9 cellular contexts compared by ENCODE assay signal in genomic region chr14:99575043-99576023, GRCh38. TPM values are rescaled to one million over a fixed set of nuclear protein-coding genes. Genes with fewer than 3 reads are reported as not detected.
DNase-seq lines count a peak whose midpoint lies in the region; ATAC-seq, FAIRE-seq and TF ChIP-seq lines count a peak whose summit lies in the region.
"Had no signal": no experiment of that assay in that cellular context is flagged by ENCODE, and none has a peak within 500 bp of the region (broad histone marks: within the 10 kb centered on the region; RNA-seq: fewer than 3 reads in every experiment).

No MANE protein-coding gene starts in this region.

- H3K4me3 ChIP-seq in kidney (ENCODE audit: low read length in 2 of 2) = no peak overlapping the region
- no peak overlapping the region for H3K4me3 ChIP-seq in naive thymus-derived CD4-positive, alpha-beta T cell (ENCODE audit: low read length)

- DNase-seq in NCI-H2081 (lab: John Stamatoyannopoulos, UW) (peak; percentile 53 to 76), NCI-H2081 treated with DMSO at 0.1 percent for 48 hours (lab: John Stamatoyannopoulos, UW) (no peak), kidney (peak; percentile 96), type B pancreatic cell (ENCODE audit: extremely low spot score, unreplicated experiment) (no peak), NCI-H526 treated with DMSO at 0.1 percent for 48 hours (lab: John Stamatoyannopoulos, UW) (no peak), mesenteric fat pad (ENCODE audit: low spot score) (no peak)
- DNase-seq in naive thymus-derived CD4-positive, alpha-beta T cell = no peak

- H3K4me1 ChIP-seq in kidney (ENCODE audit: control insufficient read depth in 1 of 2, insufficient read depth in 1 of 2, low read depth in 1 of 2, low read length in 2 of 2) = peaks cover 59 to 83% of the 10 kb centered on the region in 2 donors
- H3K4me1 ChIP-seq in naive thymus-derived CD4-positive, alpha-beta T cell (ENCODE audit: control insufficient read depth in 2 of 2, insufficient read depth in 2 of 2, low read length in 2 of 2) = no peaks in the 10 kb centered on the region

- H3K9ac ChIP-seq in kidney (ENCODE audit: low read length in 2 of 2) = peak overlapping the region in 1 of 2 donors; percentile 60

- H3K9me3 Mint-ChIP-seq in type B pancreatic cell = no peaks in the 10 kb centered on the region
- H3K9me3 Mint-ChIP-seq in naive thymus-derived CD4-positive, alpha-beta T cell = no peaks in the 10 kb centered on the region

- peak; percentile 58 for ATAC-seq in SK-N-SH treated with all-trans-retinoic acid at 6 μM for 48 hours
- ATAC-seq in naive thymus-derived CD4-positive, alpha-beta T cell = no peak

- TF ChIP-seq CTCF in kidney (IDR thresholded peaks at IDR 0.05; ENCODE audit: borderline replicate concordance, extremely low read depth, insufficient read depth) = no peak
- TF ChIP-seq CTCF in type B pancreatic cell (conservative IDR thresholded peaks at IDR 0.05) = peak; percentile 22

- POLR2A ChIA-PET in naive thymus-derived CD4-positive, alpha-beta T cell (lab: Charles Lee) = no interaction called here

- CTCF ChIA-PET in naive thymus-derived CD4-positive, alpha-beta T cell (lab: Charles Lee) = no interaction called here

- no peaks in the 10 kb centered on the region for H3K27me3 Mint-ChIP-seq in type B pancreatic cell
- H3K27me3 Mint-ChIP-seq in naive thymus-derived CD4-positive, alpha-beta T cell = no peaks in the 10 kb centered on the region
- H3K27me3 Mint-ChIP-seq: B cell had no signal

- peak overlapping the region; percentile 90 for H3K27ac Mint-ChIP-seq in type B pancreatic cell
- H3K27ac Mint-ChIP-seq in naive thymus-derived CD4-positive, alpha-beta T cell = no peak overlapping the region
- H3K27ac Mint-ChIP-seq: B cell had no signal

- H3K27ac ChIP-seq in kidney (ENCODE audit: low read depth in 2 of 2, low read length in 2 of 2) = peak overlapping the region; percentile 87 to 89
- H3K27ac ChIP-seq in naive thymus-derived CD4-positive, alpha-beta T cell (ENCODE audit: low read depth, low read length) = no peak overlapping the region

- H3K36me3 ChIP-seq in kidney (ENCODE audit: control insufficient read depth in 1 of 2, insufficient read depth in 2 of 2, low read length in 2 of 2) = no peaks in the 10 kb centered on the region
- H3K36me3 ChIP-seq in naive thymus-derived CD4-positive, alpha-beta T cell (ENCODE audit: control insufficient read depth in 2 of 3, insufficient read depth in 3 of 3, low read length in 3 of 3) = no peaks in the 10 kb centered on the region

- H3K4me3 Mint-ChIP-seq in type B pancreatic cell = peak overlapping the region; percentile 65
- H3K4me3 Mint-ChIP-seq in naive thymus-derived CD4-positive, alpha-beta T cell = no peak overlapping the region
- H3K4me3 Mint-ChIP-seq: B cell had no signal

- intact Hi-C loops in kidney (cut with DNase I) = no loop called here
- intact Hi-C loops in naive thymus-derived CD4-positive, alpha-beta T cell (cut with micrococcal nuclease) = loop anchor here in 1 of 2 donors (1.0 kb wide), 1 partner anchor 54 kb away; no protein-coding TSS in a partner anchor

- H3K4me1 Mint-ChIP-seq in type B pancreatic cell (ENCODE audit: unreplicated experiment) = peaks cover 70% of the 10 kb centered on the region
- H3K4me1 Mint-ChIP-seq in naive thymus-derived CD4-positive, alpha-beta T cell = peaks cover 0 to 15% (median 0%) of the 10 kb centered on the region in 7 donors

- H3K27me3 ChIP-seq in naive thymus-derived CD4-positive, alpha-beta T cell (ENCODE audit: control insufficient read depth in 2 of 2, insufficient read depth in 2 of 2, low read length in 2 of 2) = no peaks in the 10 kb centered on the region

- no peaks in the 10 kb centered on the region for H3K36me3 Mint-ChIP-seq in type B pancreatic cell
- H3K36me3 Mint-ChIP-seq in naive thymus-derived CD4-positive, alpha-beta T cell = no peaks in the 10 kb centered on the region

- H3K9me3 ChIP-seq in kidney (ENCODE audit: control insufficient read depth in 1 of 2, low read length in 2 of 2) = no peaks in the 10 kb centered on the region
- no peaks in the 10 kb centered on the region for H3K9me3 ChIP-seq in naive thymus-derived CD4-positive, alpha-beta T cell (ENCODE audit: control insufficient read depth in 2 of 3, low read length in 3 of 3)

- no peak for FAIRE-seq in kidney (lab: Jason Lieb, UNC)

TF ChIP-seq in SK-N-SH treated with all-trans-retinoic acid at 6 μM for 48 hours, 23 proteins besides CTCF, POLR2A, EP300 and RAD21 (continues in another document):
- TF ChIP-seq ARNTL (CRISPR knock-in tag; IDR thresholded peaks at IDR 0.05; ENCODE audit: borderline replicate concordance, low read depth) (no peak), PPARA (CRISPR knock-in tag; IDR thresholded peaks at IDR 0.05; ENCODE audit: borderline replicate concordance) (no peak), POU6F1 (CRISPR knock-in tag; IDR thresholded peaks at IDR 0.05; ENCODE audit: borderline replicate concordance, low read depth) (no peak), CSDC2 (CRISPR knock-in tag; IDR thresholded peaks at IDR 0.05) (no peak), SNAI2 (CRISPR knock-in tag; IDR thresholded peaks at IDR 0.05) (no peak), CSRNP3 (CRISPR knock-in tag; IDR thresholded peaks at IDR 0.05) (no peak), ESRRG (CRISPR knock-in tag; IDR thresholded peaks at IDR 0.05) (no peak), TSHZ2 (CRISPR knock-in tag; IDR thresholded peaks at IDR 0.05) (no peak), ZNF70 (CRISPR knock-in tag; IDR thresholded peaks at IDR 0.05) (no peak), ISL1 (CRISPR knock-in tag; IDR thresholded peaks at IDR 0.05) (no peak), CREB5 (CRISPR knock-in tag; IDR thresholded peaks at IDR 0.05; ENCODE audit: low read depth) (no peak)

RNA-seq across cellular contexts. Expression of gene CCDC85C, which starts 28.7 kb away (rescaled TPM):
- 21.4 TPM for total RNA-seq in kidney
- polyA plus RNA-seq in kidney (ENCODE audit: insufficient read depth, low read depth, low replicate concordance) = 14.7 TPM
- 49.1 and 83.8 TPM in 2 replicates for total RNA-seq in type B pancreatic cell (ENCODE audit: low replicate concordance)
- 1 to 10 TPM; 7.6 to 9.9 (median 9.0) TPM for total RNA-seq in naive thymus-derived CD4-positive, alpha-beta T cell
- polyA plus RNA-seq in naive thymus-derived CD4-positive, alpha-beta T cell = 1 to 10 TPM in 1 of 2 donors, under 1 TPM in 1; 0.76 to 1.5 TPM
- 5.2 TPM for total RNA-seq in mesenteric fat pad

Comparison
In these comparisons a context has a peak if more than half of its experiments do, and no peak if none do; other contexts are left out.
1. DNase-seq: peak in NCI-H2081 (2 of 2) and kidney (single experiment); none in NCI-H2081 treated with DMSO at 0.1 percent for 48 hours (single experiment), type B pancreatic cell (single experiment), NCI-H526 treated with DMSO at 0.1 percent for 48 hours (single experiment), naive thymus-derived CD4-positive, alpha-beta T cell (0 of 9) and mesenteric fat pad (single experiment).